In genomic region chr17:14320734-14321475, GRCh38 we compare ENCODE assay signal across 1 cellular context.
TF ChIP-seq lines count a peak whose summit lies in the region.

No MANE protein-coding gene starts in this region.

TF ChIP-seq in HEK293, 187 proteins besides CTCF, POLR2A, EP300 and RAD21 (continued from another document):
- TF ChIP-seq PRDM10 (tag by site-specific recombination; IDR thresholded peaks at IDR 0.05) (0 out of 2 replicates have a peak, but pooled peaks have one; percentile 22), ZNF843 (tag by site-specific recombination; IDR thresholded peaks at IDR 0.05) (peak; percentile 18; the same call in 1 of the 2 replicates), ZNF391 (tag by site-specific recombination; IDR thresholded peaks at IDR 0.05; ENCODE audit: borderline replicate concordance, low read depth) (no peak), ZBTB8A (tag by site-specific recombination; IDR thresholded peaks at IDR 0.05) (peak; percentile 39), ZNF146 (tag by site-specific recombination; IDR thresholded peaks at IDR 0.05) (no peak), ZNF600 (tag by site-specific recombination; IDR thresholded peaks at IDR 0.05) (peak; percentile 53; the same call in 1 of the 2 replicates), ZNF639 (tag by site-specific recombination; IDR thresholded peaks at IDR 0.05) (no peak), WT1 (tag by site-specific recombination; IDR thresholded peaks at IDR 0.05) (peak; percentile 90)
